In the genomic region with DNA sequence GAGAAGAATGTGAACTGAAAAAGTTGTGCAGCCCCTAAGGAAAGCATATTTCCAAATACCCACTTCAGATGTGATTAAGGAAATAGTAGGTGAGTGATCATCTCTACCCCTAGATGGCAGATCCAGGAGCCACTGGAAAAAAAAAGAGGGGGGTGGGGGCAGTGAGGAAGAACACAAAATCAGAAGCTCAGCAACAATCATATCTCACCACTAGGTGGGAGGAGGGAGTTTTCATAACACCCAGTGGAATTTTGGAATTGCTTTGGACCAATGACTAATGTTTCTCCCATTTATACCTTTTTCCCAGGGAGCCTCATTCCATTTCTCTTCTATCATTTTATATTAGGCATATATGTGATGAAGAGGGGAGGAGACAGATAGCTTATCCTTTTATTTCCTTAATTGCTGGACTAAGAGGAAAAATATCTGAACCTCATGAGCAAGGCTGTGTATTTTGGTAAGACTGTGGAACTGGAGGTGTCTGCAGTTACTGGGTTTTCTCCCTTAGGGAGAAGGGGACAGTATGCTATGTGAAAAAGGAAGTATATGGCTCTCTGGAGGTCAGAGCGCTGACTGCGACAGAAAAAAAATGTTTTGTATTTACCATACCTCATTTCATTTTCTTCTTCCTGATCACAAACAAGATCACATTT, we compare ENCODE assay signal across 10 cellular contexts.
DNase-seq lines count a peak whose midpoint lies in the region; ATAC-seq, FAIRE-seq and TF ChIP-seq lines count a peak whose summit lies in the region.
"Had no signal": no experiment of that assay in that cellular context is flagged by ENCODE, and none has a peak within 500 bp of the region (broad histone marks: within the 10 kb centered on the region; RNA-seq: fewer than 3 reads in every experiment).

No MANE protein-coding gene starts in this region.

- no TSS peak for BruUV-seq in MCF 10A (replicated peaks; lab: Mats Ljungman, UMichigan)

- 0 out of 2 replicates have a peak overlapping the region, but pooled peaks have one; percentile 18 for H2AFZ ChIP-seq in H1 (ENCODE audit: low read length)

- intact Hi-C loops in MCF 10A (cut with micrococcal nuclease) (loop anchor here (10.0 kb wide), 1 partner anchor 158 kb away; no protein-coding TSS in a partner anchor), breast epithelium (cut with DNase I; ENCODE audit: low total_unique reads) (no loop called here)

- 100% methylated on average over 2 of the region's 2 CpGs; no CpG with 5 or more reads in 1 of the 2 experiments for WGBS in H1 (ENCODE audit: extremely low coverage in 1 of 2, insufficient coverage in 1 of 2, insufficient read length in 1 of 2, insufficient replicate concordance in 2 of 2, low coverage in 1 of 2, low lambda C conversion rate in 2 of 2, missing lambda C conversion rate in 1 of 2), 2 experiments

- no peaks in the 10 kb centered on the region for H4K20me1 ChIP-seq in H1 (replicated peaks in 1 of 2; ENCODE audit: control insufficient read depth in 1 of 2, insufficient read depth in 2 of 2, low read length in 2 of 2)

- H3K27ac ChIP-seq in breast epithelium = no peak overlapping the region
- no peak overlapping the region for H3K27ac ChIP-seq in H1 (ENCODE audit: low read depth, low read length)
- H3K27ac ChIP-seq: SK-N-MC had no signal

- no peaks in the 10 kb centered on the region for H3K79me2 ChIP-seq in H1 (ENCODE audit: control insufficient read depth in 1 of 2, insufficient read depth in 2 of 2, low read length in 2 of 2)

- H3K9me3 ChIP-seq in breast epithelium (no peaks in the 10 kb centered on the region), H1 (ENCODE audit: insufficient read depth in 2 of 2, low read depth in 1 of 2, low read length in 1 of 2) (no peaks in the 10 kb centered on the region)

- no peak overlapping the region for H3K4me3 ChIP-seq in breast epithelium
- H3K4me3 ChIP-seq in H1 (ENCODE audit: extremely low read depth in 1 of 4, insufficient read depth in 2 of 4, low read depth in 3 of 4, low read length in 4 of 4) = no peak overlapping the region
- H3K4me3 ChIP-seq: SK-N-MC had no signal

- no peaks in the 10 kb centered on the region for H3K36me3 Mint-ChIP-seq in MCF 10A (ENCODE audit: insufficient read depth, unreplicated experiment)

- H2BK15ac ChIP-seq in H1 (ENCODE audit: low read length) = no peak overlapping the region

- H3K4me1 ChIP-seq in breast epithelium (no peaks in the 10 kb centered on the region), H1 (replicated peaks in 1 of 4; ENCODE audit: control insufficient read depth in 3 of 4, insufficient read depth in 4 of 4, low read length in 3 of 4) (peaks cover 0 to 13% (median 7%) of the 10 kb centered on the region in 4 experiments; a peak in 3 of 7 replicates)

- CTCF ChIA-PET in MCF 10A (lab: Yijun Ruan, JAX) = interaction anchor here (0.7 to 1.2 kb wide), 3 partner anchors 13 to 201 kb away, joined by 3 to 4 read pairs (median 3); no protein-coding TSS in a partner anchor
- CTCF ChIA-PET in H1 (lab: Charles Lee; ENCODE audit: partially characterized antibody) = interaction anchor here (0.6 to 3.5 kb wide), 25 partner anchors 8 to 541 kb away, joined by 3 to 30 read pairs (median 4); no protein-coding TSS in a partner anchor

- no peak overlapping the region for H4K5ac ChIP-seq in H1 (ENCODE audit: insufficient read length, low read depth, low read length)

- H3K18ac ChIP-seq in H1 (ENCODE audit: extremely low read depth, low read length) = 0 out of 2 replicates have a peak overlapping the region, but pooled peaks have one; percentile 57

- no peak overlapping the region for H3K27ac Mint-ChIP-seq in MCF 10A (ENCODE audit: low read depth, unreplicated experiment)

- FAIRE-seq in H1 (lab: Jason Lieb, UNC) = peak; percentile 24

- H3K36me3 ChIP-seq in breast epithelium (no peaks in the 10 kb centered on the region), H1 (ENCODE audit: control insufficient read depth in 2 of 4, insufficient read depth in 4 of 4, low read length in 3 of 4) (no peaks in the 10 kb centered on the region)

- TF ChIP-seq RAD21 in H1 (IDR thresholded peaks at IDR 0.05 in 1 of 2, conservative IDR thresholded peaks at IDR 0.05 in 1 of 2; ENCODE audit: low read depth in 2 of 2, low read length in 2 of 2) = peak; percentile 64 to 67

- H3K27me3 ChIP-seq in breast epithelium (no peaks in the 10 kb centered on the region), H1 (replicated peaks in 1 of 4; ENCODE audit: control insufficient read depth in 3 of 4, extremely low read depth in 1 of 4, insufficient read depth in 3 of 4, low read length in 3 of 4) (no peaks in the 10 kb centered on the region)

- 0 out of 2 replicates have a peak overlapping the region, but pooled peaks have one; percentile 14 for H2BK5ac ChIP-seq in H1 (ENCODE audit: low read depth, low read length)

- H3K4me2 ChIP-seq in H1 (ENCODE audit: insufficient read depth in 1 of 2, low read depth in 2 of 2, low read length in 2 of 2) = 0 out of 4 replicates have a peak overlapping the region, but pooled peaks of 1 of the 2 experiments have one; percentile 7

- no peaks in the 10 kb centered on the region for H3K27me3 Mint-ChIP-seq in MCF 10A (ENCODE audit: insufficient read depth, unreplicated experiment)

- TF ChIP-seq POLR2A in breast epithelium (IDR thresholded peaks at IDR 0.05) (no peak), H1 (IDR thresholded peaks at IDR 0.05; ENCODE audit: control extremely low read depth in 1 of 2, low read depth in 2 of 2, low read length in 2 of 2) (no peak)

- H3K56ac ChIP-seq in H1 (replicated peaks; ENCODE audit: insufficient read length, low read depth, low read length) = no peak overlapping the region

- H3K79me1 ChIP-seq in H1 (ENCODE audit: low read depth, low read length) = no peaks in the 10 kb centered on the region

- no peak overlapping the region for H2AK5ac ChIP-seq in H1 (ENCODE audit: low read depth, low read length)

- H3K4me1 Mint-ChIP-seq in MCF 10A (ENCODE audit: insufficient read depth, unreplicated experiment) = no peaks in the 10 kb centered on the region

- H3K9me3 Mint-ChIP-seq in MCF 10A (ENCODE audit: unreplicated experiment) = no peaks in the 10 kb centered on the region

- TF ChIP-seq CTCF in MCF 10A (IDR thresholded peaks at IDR 0.05; ENCODE audit: unreplicated experiment) = no peak
- TF ChIP-seq CTCF in breast epithelium (IDR thresholded peaks at IDR 0.05) = no peak
- peak in 2 of 3 experiments; percentile 64 to 81; a peak in 3 of 4 replicates for TF ChIP-seq CTCF in H1 (IDR thresholded peaks at IDR 0.05; ENCODE audit: control extremely low read depth in 1 of 3, insufficient read depth in 1 of 3, low read depth in 1 of 3, low read length in 3 of 3)

- H4K8ac ChIP-seq in H1 (ENCODE audit: extremely low read depth, insufficient read depth, low read length) = no peak overlapping the region

- POLR2A ChIA-PET in MCF 10A (lab: Yijun Ruan, JAX) (no interaction called here), H1 (lab: Charles Lee; ENCODE audit: partially characterized antibody) (no interaction called here)

- no peak overlapping the region for H3K23ac ChIP-seq in H1 (ENCODE audit: insufficient read length)

- H4K91ac ChIP-seq in H1 (replicated peaks; ENCODE audit: insufficient read length, low read length) = no peak overlapping the region

- no peak for ATAC-seq in GM21528 (IDR thresholded peaks at IDR 0.05; ENCODE audit: low FRiP score, unreplicated experiment)
- ATAC-seq in GM19397 (IDR thresholded peaks at IDR 0.05; ENCODE audit: unreplicated experiment) = no peak
- no peak for ATAC-seq in HG03025 (IDR thresholded peaks at IDR 0.05; ENCODE audit: low FRiP score, unreplicated experiment)

- H3K4ac ChIP-seq in H1 (replicated peaks; ENCODE audit: insufficient read length, low read depth, low read length) = no peak overlapping the region

- no peak overlapping the region for H3K9ac ChIP-seq in H1 (replicated peaks in 1 of 4; ENCODE audit: extremely low read depth in 1 of 4, low read depth in 3 of 4, low read length in 3 of 4)

- TF ChIP-seq EP300 in H1 (IDR thresholded peaks at IDR 0.05; ENCODE audit: borderline replicate concordance in 1 of 2, low read depth in 2 of 2, low read length in 2 of 2) = no peak

- peak; percentile 57 for DNase-seq in MCF 10A (ENCODE audit: unreplicated experiment)
- no peak for DNase-seq in breast epithelium (ENCODE audit: low spot score in 2 of 2)
- DNase-seq in NAMALWA (ENCODE audit: low spot score) = peak; percentile 51
- DNase-seq in H1 (ENCODE audit: low read depth in 1 of 2, low spot score in 2 of 2) = no peak
- DNase-seq in stimulated activated CD4-positive, alpha-beta T cell treated with anti-CD3 and anti-CD28 coated beads, Interleukin-4, amount 100 ng/mL, for 1 hour = no peak
- DNase-seq: amygdala had no signal

- no peak overlapping the region for H2BK20ac ChIP-seq in H1 (ENCODE audit: low read length)

- no peak overlapping the region for H3K14ac ChIP-seq in H1 (ENCODE audit: insufficient read length)

- no peak overlapping the region for H3K4me3 Mint-ChIP-seq in MCF 10A (ENCODE audit: unreplicated experiment)

- H2BK12ac ChIP-seq in H1 (ENCODE audit: low read depth, low read length) = no peak overlapping the region

- no peak overlapping the region for H2BK120ac ChIP-seq in H1 (replicated peaks; ENCODE audit: low read depth, low read length)

- H3K23me2 ChIP-seq in H1 (ENCODE audit: low read depth, low read length) = no peaks in the 10 kb centered on the region

TF ChIP-seq in H1, 55 proteins besides CTCF, POLR2A, EP300 and RAD21 (continues in another document):
- TF ChIP-seq BCL11A (IDR thresholded peaks at IDR 0.05; ENCODE audit: low read depth in 2 of 2, low read length in 2 of 2) (no peak), HDAC6 (IDR thresholded peaks at IDR 0.05; ENCODE audit: low read depth, low read length) (no peak), YY1 (IDR thresholded peaks at IDR 0.05; ENCODE audit: low read depth, low read length) (no peak), BACH1 (IDR thresholded peaks at IDR 0.05; ENCODE audit: low read length) (no peak), PHF8 (conservative IDR thresholded peaks at IDR 0.05; ENCODE audit: low read depth, low read length) (no peak), SIX5 (IDR thresholded peaks at IDR 0.05; ENCODE audit: low read depth, low read length) (no peak), CBX8 (IDR thresholded peaks at IDR 0.05; ENCODE audit: borderline replicate concordance, low read depth, low read length) (no peak), GTF2F1 (IDR thresholded peaks at IDR 0.05; ENCODE audit: borderline replicate concordance, low read depth, low read length) (no peak), BRCA1 (IDR thresholded peaks at IDR 0.05; ENCODE audit: low read depth, low read length) (no peak)
- TF ChIP-seq, protein P1, sequence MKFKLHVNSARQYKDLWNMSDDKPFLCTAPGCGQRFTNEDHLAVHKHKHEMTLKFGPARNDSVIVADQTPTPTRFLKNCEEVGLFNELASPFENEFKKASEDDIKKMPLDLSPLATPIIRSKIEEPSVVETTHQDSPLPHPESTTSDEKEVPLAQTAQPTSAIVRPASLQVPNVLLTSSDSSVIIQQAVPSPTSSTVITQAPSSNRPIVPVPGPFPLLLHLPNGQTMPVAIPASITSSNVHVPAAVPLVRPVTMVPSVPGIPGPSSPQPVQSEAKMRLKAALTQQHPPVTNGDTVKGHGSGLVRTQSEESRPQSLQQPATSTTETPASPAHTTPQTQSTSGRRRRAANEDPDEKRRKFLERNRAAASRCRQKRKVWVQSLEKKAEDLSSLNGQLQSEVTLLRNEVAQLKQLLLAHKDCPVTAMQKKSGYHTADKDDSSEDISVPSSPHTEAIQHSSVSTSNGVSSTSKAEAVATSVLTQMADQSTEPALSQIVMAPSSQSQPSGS (IDR thresholded peaks at IDR 0.05; ENCODE audit: low read length) = no peak

Comparison
In these comparisons a context has a peak if more than half of its experiments do, and no peak if none do; other contexts are left out.
1. DNase-seq: peak in MCF 10A (single experiment) and NAMALWA (single experiment); none in breast epithelium (0 of 2), H1 (0 of 2) and stimulated activated CD4-positive, alpha-beta T cell treated with anti-CD3 and anti-CD28 coated beads, Interleukin-4, amount 100 ng/mL, for 1 hour (single experiment).
2. CTCF ChIP-seq: peak in H1 (2 of 3); none in MCF 10A (single experiment) and breast epithelium (0 of 3).